1 cellular context compared by ENCODE assay signal in the genomic region with DNA sequence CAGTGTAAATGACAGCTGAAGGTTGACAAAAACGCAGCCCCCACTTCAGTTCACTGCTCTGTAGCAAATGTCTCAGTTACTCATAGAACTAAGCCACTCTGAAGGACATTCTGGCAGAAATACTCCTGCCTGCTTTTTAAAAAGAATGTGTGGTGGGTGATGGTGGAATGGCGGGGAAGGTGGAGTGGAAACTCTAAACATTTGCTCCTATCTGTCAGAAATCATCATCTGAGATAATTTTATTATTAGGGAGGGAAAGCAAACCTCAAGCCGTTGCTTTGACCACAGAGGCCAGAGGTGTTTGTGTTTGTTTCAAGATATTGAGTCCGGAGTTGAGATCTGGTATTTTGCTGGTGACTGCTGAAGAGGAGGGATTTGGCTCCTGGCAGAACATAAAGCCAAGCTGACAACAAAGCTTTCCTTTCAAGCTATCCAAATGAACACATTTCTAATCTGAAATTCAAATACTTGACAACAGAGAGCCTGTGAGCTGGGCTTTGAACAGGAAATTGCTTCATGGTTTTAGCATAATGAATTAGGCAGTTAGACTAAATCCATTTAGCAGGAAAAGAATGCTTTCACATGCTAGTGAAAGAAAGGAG.
TF ChIP-seq lines count a peak whose summit lies in the region.

No MANE protein-coding gene starts in this region.

TF ChIP-seq in H1, 55 proteins besides CTCF, POLR2A, EP300 and RAD21 (continued from another document):
- no peak for TF ChIP-seq USF2 (IDR thresholded peaks at IDR 0.05; ENCODE audit: low read length)
- no peak for TF ChIP-seq SRF (IDR thresholded peaks at IDR 0.05; ENCODE audit: low read depth, low read length)
- no peak for TF ChIP-seq RBBP5 (IDR thresholded peaks at IDR 0.05; ENCODE audit: borderline replicate concordance, low read depth, low read length)
- no peak for TF ChIP-seq BACH1 (IDR thresholded peaks at IDR 0.05; ENCODE audit: low read length)
- no peak for TF ChIP-seq SP1 (IDR thresholded peaks at IDR 0.05; ENCODE audit: low read depth, low read length)
- TF ChIP-seq TAF7 (optimal IDR thresholded peaks at IDR 0.05; ENCODE audit: borderline replicate concordance, low read depth, low read length) = no peak
- no peak for TF ChIP-seq TEAD4 (IDR thresholded peaks at IDR 0.05; ENCODE audit: low read depth, low read length)
- TF ChIP-seq SIRT6 (IDR thresholded peaks at IDR 0.05; ENCODE audit: low read length) = no peak
- TF ChIP-seq POU5F1 (IDR thresholded peaks at IDR 0.05; ENCODE audit: low read depth, low read length) = no peak
